ENCODE assay signal across 8 cellular contexts in genomic region chr16:67547423-67548264, GRCh38. TPM values are rescaled to one million over a fixed set of nuclear protein-coding genes. Genes with fewer than 3 reads are reported as not detected.
DNase-seq lines count a peak whose midpoint lies in the region; ATAC-seq lines count a peak whose summit lies in the region.

No MANE protein-coding gene starts in this region.

- H3K36me3 Mint-ChIP-seq in activated T-helper 17 cell treated with anti-CD3 and anti-CD28 coated beads, Interleukin-2, amount 50 U/mL, for 72 hours (ENCODE audit: low read depth), result peaks cover 25% of the 10 kb centered on the region

- H3K4me3 ChIP-seq in GM08714 (ENCODE audit: low read length) (peak overlapping the region; percentile 6; the same call in 1 of the 2 replicates), muscle layer of colon (ENCODE audit: low read depth in 1 of 2, low read length in 2 of 2) (no peak overlapping the region)

- ATAC-seq in HG02981 (IDR thresholded peaks at IDR 0.05; ENCODE audit: unreplicated experiment) (peak; percentile 24), HG03565 (IDR thresholded peaks at IDR 0.05; ENCODE audit: unreplicated experiment) (no peak), HG03521 (IDR thresholded peaks at IDR 0.05; ENCODE audit: unreplicated experiment) (no peak)
- peak; percentile 55 for ATAC-seq in activated T-helper 17 cell treated with anti-CD3 and anti-CD28 coated beads, Interleukin-2, amount 50 U/mL, for 72 hours (replicated peaks)

- H3K27me3 ChIP-seq in muscle layer of colon (ENCODE audit: control insufficient read depth in 1 of 2, insufficient read depth in 2 of 2, low read length in 2 of 2), result no peaks in the 10 kb centered on the region

- no peaks in the 10 kb centered on the region for H3K9me3 Mint-ChIP-seq in activated T-helper 17 cell treated with anti-CD3 and anti-CD28 coated beads, Interleukin-2, amount 50 U/mL, for 72 hours

- H3K27ac ChIP-seq in muscle layer of colon (ENCODE audit: low read depth, low read length), result peak overlapping the region; percentile 34

- peaks cover 48% of the 10 kb centered on the region for H3K36me3 ChIP-seq in muscle layer of colon (ENCODE audit: insufficient read depth, low read length)

- H3K4me1 ChIP-seq in muscle layer of colon (ENCODE audit: insufficient read depth, low read length), result peaks cover 14% of the 10 kb centered on the region

- H3K4me3 Mint-ChIP-seq in activated T-helper 17 cell treated with anti-CD3 and anti-CD28 coated beads, Interleukin-2, amount 50 U/mL, for 72 hours, result peak overlapping the region; percentile 65

- DNase-seq in NCI-H2227 treated with DMSO at 0.1 percent for 48 hours (lab: John Stamatoyannopoulos, UW), result no peak
- no peak for DNase-seq in SW480 (ENCODE audit: low spot score)

- H3K9ac ChIP-seq in muscle layer of colon (ENCODE audit: low read length), result no peak overlapping the region

- H3K27ac Mint-ChIP-seq in activated T-helper 17 cell treated with anti-CD3 and anti-CD28 coated beads, Interleukin-2, amount 50 U/mL, for 72 hours, result peak overlapping the region; percentile 93

- no peaks in the 10 kb centered on the region for H3K9me3 ChIP-seq in muscle layer of colon (ENCODE audit: low read length)

- H3K4me1 Mint-ChIP-seq in activated T-helper 17 cell treated with anti-CD3 and anti-CD28 coated beads, Interleukin-2, amount 50 U/mL, for 72 hours, result peaks cover 20% of the 10 kb centered on the region

- H3K27me3 Mint-ChIP-seq in activated T-helper 17 cell treated with anti-CD3 and anti-CD28 coated beads, Interleukin-2, amount 50 U/mL, for 72 hours, result no peaks in the 10 kb centered on the region

RNA-seq across cellular contexts. Expression of gene CTCF, which starts 14.7 kb away (rescaled TPM):
- 10 to 100 TPM; 41.2 to 49.4 TPM for total RNA-seq in activated T-helper 17 cell treated with anti-CD3 and anti-CD28 coated beads, Interleukin-2, amount 50 U/mL, for 72 hours

RNA-seq across cellular contexts. Expression of gene RIPOR1, which starts 19.0 kb away (rescaled TPM):
- 10 to 100 TPM; 30.4 to 57.0 TPM for total RNA-seq in activated T-helper 17 cell treated with anti-CD3 and anti-CD28 coated beads, Interleukin-2, amount 50 U/mL, for 72 hours

Comparison
In these comparisons a context has a peak if more than half of its experiments do, and no peak if none do; other contexts are left out.
1. ATAC-seq: peak in HG02981 (single experiment) and activated T-helper 17 cell treated with anti-CD3 and anti-CD28 coated beads, Interleukin-2, amount 50 U/mL, for 72 hours (single experiment); none in HG03565 (single experiment) and HG03521 (single experiment).